ENCODE assay signal across 8 cellular contexts in the genomic region with DNA sequence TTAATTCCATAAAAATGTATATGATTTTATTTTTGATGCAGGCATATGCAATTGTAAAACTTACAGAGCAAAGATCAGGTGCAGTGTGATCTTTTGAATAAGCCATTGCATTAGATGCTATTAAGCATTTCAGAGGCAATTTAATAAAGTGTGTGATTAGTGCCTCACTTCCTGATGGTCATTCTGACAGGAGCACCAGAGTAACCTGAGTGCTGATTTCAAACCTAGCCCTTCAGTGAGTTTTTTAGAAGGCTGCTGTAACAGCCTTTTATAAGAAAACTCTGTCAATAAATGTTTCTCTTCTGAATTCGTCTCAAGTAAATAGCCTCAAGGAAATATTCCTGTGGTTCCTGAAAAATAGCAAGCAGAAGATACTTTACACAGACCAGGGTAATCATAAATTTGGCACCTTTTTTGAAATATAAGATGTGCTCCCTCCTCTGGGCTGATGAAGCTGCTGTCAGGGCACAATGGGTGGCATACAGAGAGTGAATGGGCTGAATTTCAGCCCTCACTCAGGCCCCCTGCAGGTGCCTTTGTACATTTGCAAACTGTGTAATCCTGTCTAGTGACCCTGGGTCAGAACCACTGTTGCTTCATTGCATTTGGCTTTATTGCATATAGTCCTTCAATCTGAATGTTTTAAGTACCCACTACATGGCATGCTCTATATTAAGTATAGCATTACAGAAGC.
DNase-seq lines count a peak whose midpoint lies in the region; ATAC-seq lines count a peak whose summit lies in the region.

No MANE protein-coding gene starts in this region.

- DNase-seq in A172 (ENCODE audit: low spot score) (peak; percentile 2), SK-MEL-5 (ENCODE audit: low read depth, low spot score) (peak; percentile 70), kidney tubule cell (ENCODE audit: low spot score) (peak; percentile 9), NCI-H128 (lab: John Stamatoyannopoulos, UW; ENCODE audit: unreplicated experiment) (no peak)

- in situ Hi-C loops in SK-MEL-5 (cut with HindIII; ENCODE audit: low pct_unique_long_range_greater_than_20kb, low sequenced_read_pairs): no loop called here

- ATAC-seq in GM18517 (IDR thresholded peaks at IDR 0.05; ENCODE audit: unreplicated experiment): peak; percentile 92
- ATAC-seq in HG03103 (IDR thresholded peaks at IDR 0.05; ENCODE audit: low read depth, unreplicated experiment): peak; percentile 93
- ATAC-seq in HG03108 (IDR thresholded peaks at IDR 0.05; ENCODE audit: unreplicated experiment): no peak
- no peak for ATAC-seq in GM21390 (IDR thresholded peaks at IDR 0.05; ENCODE audit: unreplicated experiment)

Comparison
In these comparisons a context has a peak if more than half of its experiments do, and no peak if none do; other contexts are left out.
1. ATAC-seq: peak in GM18517 (single experiment) and HG03103 (single experiment); none in HG03108 (single experiment) and GM21390 (single experiment).